In genomic region chr2:218301176-218301819, GRCh38 we compare ENCODE assay signal across 9 cellular contexts. TPM values are rescaled to one million over a fixed set of nuclear protein-coding genes. Genes with fewer than 3 reads are reported as not detected.
DNase-seq lines count a peak whose midpoint lies in the region; FAIRE-seq and TF ChIP-seq lines count a peak whose summit lies in the region.
"Had no signal": no experiment of that assay in that cellular context is flagged by ENCODE, and none has a peak within 500 bp of the region (broad histone marks: within the 10 kb centered on the region; RNA-seq: fewer than 3 reads in every experiment).

No MANE protein-coding gene starts in this region.

- TF ChIP-seq EP300 in ovary (IDR thresholded peaks at IDR 0.05), result no peak

- no peaks in the 10 kb centered on the region for H3K9me3 ChIP-seq in ovary

- H3K4me1 ChIP-seq in ovary (ENCODE audit: insufficient read depth), result peaks cover 2% of the 10 kb centered on the region

- intact Hi-C loops in activated T-helper 2 cell treated with anti-CD3 and anti-CD28 coated beads, Interferon-gamma antibody, Interleukin-2, Interleukin-4, amounts not matched to agents 10 μg/mL and 5 μg/mL and 100 μg/mL, durations not matched to agents 14 hours and 24 hours and 36 hours (cut with micrococcal nuclease), result loop anchor here (1.0 kb wide), 4 partner anchors 11 to 347 kb away; partner anchors contain the start of gene CATIP
- intact Hi-C loops in ovary (cut with DNase I), result loop anchor here in 2 of 4 donors (5.0 kb wide), 2 partner anchors 91 to 351 kb away; no protein-coding TSS in a partner anchor

- TF ChIP-seq CTCF in D721Med (IDR thresholded peaks at IDR 0.05; ENCODE audit: insufficient read depth, missing control alignments) (peak; percentile 96), ovary (IDR thresholded peaks at IDR 0.05) (peak; percentile 93 to 98 (median 94)), type B pancreatic cell (conservative IDR thresholded peaks at IDR 0.05) (peak; percentile 97)

- TF ChIP-seq POLR2A in ovary (IDR thresholded peaks at IDR 0.05), result no peak

- no peaks in the 10 kb centered on the region for H3K27me3 ChIP-seq in ovary

- 2 to 3% (median 3%) methylated on average over 9 of the region's 9 CpGs for WGBS in ovary, 3 donors

- H3K27ac Mint-ChIP-seq in activated T-helper 2 cell treated with anti-CD3 and anti-CD28 coated beads, Interferon-gamma antibody, Interleukin-2, Interleukin-4, amounts not matched to agents 10 μg/mL and 5 μg/mL and 100 μg/mL, durations not matched to agents 14 hours and 24 hours and 36 hours, result peak overlapping the region; percentile 33
- H3K27ac Mint-ChIP-seq in type B pancreatic cell, result peak overlapping the region; percentile 75
- H3K27ac Mint-ChIP-seq: activated naive CD8-positive, alpha-beta T cell had no signal

- H3K9me3 Mint-ChIP-seq in activated T-helper 2 cell treated with anti-CD3 and anti-CD28 coated beads, Interferon-gamma antibody, Interleukin-2, Interleukin-4, amounts not matched to agents 10 μg/mL and 5 μg/mL and 100 μg/mL, durations not matched to agents 14 hours and 24 hours and 36 hours, result no peaks in the 10 kb centered on the region
- H3K9me3 Mint-ChIP-seq in type B pancreatic cell, result no peaks in the 10 kb centered on the region

- no peaks in the 10 kb centered on the region for H3K27me3 Mint-ChIP-seq in activated T-helper 2 cell treated with anti-CD3 and anti-CD28 coated beads, Interferon-gamma antibody, Interleukin-2, Interleukin-4, amounts not matched to agents 10 μg/mL and 5 μg/mL and 100 μg/mL, durations not matched to agents 14 hours and 24 hours and 36 hours (ENCODE audit: low read depth)
- no peaks in the 10 kb centered on the region for H3K27me3 Mint-ChIP-seq in type B pancreatic cell
- H3K27me3 Mint-ChIP-seq: activated naive CD8-positive, alpha-beta T cell had no signal

- no peak overlapping the region for H3K4me3 Mint-ChIP-seq in activated T-helper 2 cell treated with anti-CD3 and anti-CD28 coated beads, Interferon-gamma antibody, Interleukin-2, Interleukin-4, amounts not matched to agents 10 μg/mL and 5 μg/mL and 100 μg/mL, durations not matched to agents 14 hours and 24 hours and 36 hours (ENCODE audit: low read depth)
- no peak overlapping the region for H3K4me3 Mint-ChIP-seq in type B pancreatic cell
- H3K4me3 Mint-ChIP-seq: activated naive CD8-positive, alpha-beta T cell had no signal

- peak; percentile 78 for FAIRE-seq in D721Med (lab: Jason Lieb, UNC)

- DNase-seq in D721Med (ENCODE audit: insufficient read length, low spot score), result no peak
- DNase-seq in GOT3 (lab: John Stamatoyannopoulos, UW), result peak; percentile 39
- DNase-seq in MV-4-11 (lab: John Stamatoyannopoulos, UW), result peak; percentile 82
- DNase-seq in SIG-M5 (lab: John Stamatoyannopoulos, UW), result peak; percentile 46
- peak; percentile 80 for DNase-seq in activated T-helper 2 cell treated with anti-CD3 and anti-CD28 coated beads, Interferon-gamma antibody, Interleukin-2, Interleukin-4, amounts not matched to agents 10 μg/mL and 5 μg/mL and 100 μg/mL, durations not matched to agents 14 hours and 24 hours and 36 hours (ENCODE audit: low spot score)
- peak; percentile 63 for DNase-seq in germinal center (ENCODE audit: low spot score)
- DNase-seq in ovary, result peak; percentile 82 to 90 (median 83)
- peak; percentile 87 for DNase-seq in type B pancreatic cell (ENCODE audit: extremely low spot score, unreplicated experiment)

- H3K4me1 Mint-ChIP-seq in activated T-helper 2 cell treated with anti-CD3 and anti-CD28 coated beads, Interferon-gamma antibody, Interleukin-2, Interleukin-4, amounts not matched to agents 10 μg/mL and 5 μg/mL and 100 μg/mL, durations not matched to agents 14 hours and 24 hours and 36 hours (ENCODE audit: low read depth), result peaks cover 5% of the 10 kb centered on the region
- H3K4me1 Mint-ChIP-seq in type B pancreatic cell (ENCODE audit: unreplicated experiment), result peaks cover 12% of the 10 kb centered on the region

- no peaks in the 10 kb centered on the region for H3K36me3 Mint-ChIP-seq in activated T-helper 2 cell treated with anti-CD3 and anti-CD28 coated beads, Interferon-gamma antibody, Interleukin-2, Interleukin-4, amounts not matched to agents 10 μg/mL and 5 μg/mL and 100 μg/mL, durations not matched to agents 14 hours and 24 hours and 36 hours (ENCODE audit: low read depth)
- H3K36me3 Mint-ChIP-seq in type B pancreatic cell, result no peaks in the 10 kb centered on the region
- H3K36me3 Mint-ChIP-seq: activated naive CD8-positive, alpha-beta T cell had no signal

- no peaks in the 10 kb centered on the region for H3K36me3 ChIP-seq in ovary

- H3K27ac ChIP-seq in ovary, result no peak overlapping the region

- H3K4me3 ChIP-seq in ovary, result no peak overlapping the region

RNA-seq across cellular contexts. Expression of gene TMBIM1, which starts 9.0 kb away (rescaled TPM):
- 69.6 and 73.7 TPM in 2 replicates for total RNA-seq in activated T-helper 2 cell treated with anti-CD3 and anti-CD28 coated beads, Interferon-gamma antibody, Interleukin-2, Interleukin-4, amounts not matched to agents 10 μg/mL and 5 μg/mL and 100 μg/mL, durations not matched to agents 14 hours and 24 hours and 36 hours
- total RNA-seq in ovary (100 to 1,000 TPM in 6 of 7 donors, 10 to 100 TPM in 1; 80.6 to 137 (median 114) TPM), type B pancreatic cell (ENCODE audit: low replicate concordance) (94.5 and 303 TPM in 2 replicates)
- 100 to 1,000 TPM; 106 to 259 TPM for polyA plus RNA-seq in ovary

RNA-seq across cellular contexts. Expression of gene PNKD, which starts 31.0 kb away (rescaled TPM):
- 19.9 and 20.8 TPM in 2 replicates for total RNA-seq in activated T-helper 2 cell treated with anti-CD3 and anti-CD28 coated beads, Interferon-gamma antibody, Interleukin-2, Interleukin-4, amounts not matched to agents 10 μg/mL and 5 μg/mL and 100 μg/mL, durations not matched to agents 14 hours and 24 hours and 36 hours
- total RNA-seq in ovary, result 10 to 100 TPM; 37.3 to 59.6 (median 48.1) TPM
- 10 to 100 TPM; 23.3 to 74.5 TPM for polyA plus RNA-seq in ovary
- 58.4 and 66.4 TPM in 2 replicates for total RNA-seq in type B pancreatic cell (ENCODE audit: low replicate concordance)

RNA-seq across cellular contexts. Expression of gene AAMP, which starts 31.4 kb away (rescaled TPM):
- 82.4 and 82.9 TPM in 2 replicates for total RNA-seq in activated T-helper 2 cell treated with anti-CD3 and anti-CD28 coated beads, Interferon-gamma antibody, Interleukin-2, Interleukin-4, amounts not matched to agents 10 μg/mL and 5 μg/mL and 100 μg/mL, durations not matched to agents 14 hours and 24 hours and 36 hours
- total RNA-seq in ovary (100 to 1,000 TPM in 5 of 7 donors, 10 to 100 TPM in 2; 86.5 to 123 (median 106) TPM), type B pancreatic cell (ENCODE audit: low replicate concordance) (82.2 and 97.8 TPM in 2 replicates)
- polyA plus RNA-seq in ovary, result 100 to 1,000 TPM in 1 of 2 donors, 10 to 100 TPM in 1; 71.1 to 144 TPM

RNA-seq across cellular contexts. Expression of gene GPBAR1, which starts 40.5 kb away (rescaled TPM):
- total RNA-seq in activated T-helper 2 cell treated with anti-CD3 and anti-CD28 coated beads, Interferon-gamma antibody, Interleukin-2, Interleukin-4, amounts not matched to agents 10 μg/mL and 5 μg/mL and 100 μg/mL, durations not matched to agents 14 hours and 24 hours and 36 hours, result 0.41 and 0.87 TPM in 2 replicates
- total RNA-seq in ovary (1 to 10 TPM in 5 of 7 donors, under 1 TPM in 2; 0.38 to 3.8 (median 2.1) TPM), type B pancreatic cell (ENCODE audit: low replicate concordance) (2.1 and 5.7 TPM in 2 replicates)
- polyA plus RNA-seq in ovary, result 1 to 10 TPM in 1 of 2 donors, under 1 TPM in 1; 0.28 to 2.8 TPM

RNA-seq across cellular contexts. Expression of gene CATIP, which starts 55.4 kb away (rescaled TPM):
- not detected in 2 replicates for total RNA-seq in activated T-helper 2 cell treated with anti-CD3 and anti-CD28 coated beads, Interferon-gamma antibody, Interleukin-2, Interleukin-4, amounts not matched to agents 10 μg/mL and 5 μg/mL and 100 μg/mL, durations not matched to agents 14 hours and 24 hours and 36 hours
- total RNA-seq in ovary (1 to 10 TPM in 5 of 7 donors, not detected in 2; 1.2 to 9.4 (median 1.4) TPM), type B pancreatic cell (ENCODE audit: low replicate concordance) (0.21 and 4.1 TPM in 2 replicates)
- under 1 TPM in 1 of 2 donors, not detected in 1; 0.12 TPM for polyA plus RNA-seq in ovary
